Comparison of ENCODE assay signal across 14 cellular contexts in genomic region chr2:95349568-95350319, GRCh38. TPM values are rescaled to one million over a fixed set of nuclear protein-coding genes. Genes with fewer than 3 reads are reported as not detected.
DNase-seq lines count a peak whose midpoint lies in the region; ATAC-seq and TF ChIP-seq lines count a peak whose summit lies in the region.
"Had no signal": no experiment of that assay in that cellular context is flagged by ENCODE, and none has a peak within 500 bp of the region (broad histone marks: within the 10 kb centered on the region; RNA-seq: fewer than 3 reads in every experiment).

No MANE protein-coding gene starts in this region.

- H3K36me3 Mint-ChIP-seq in natural killer cell treated with Interleukin-12 subunit alpha and Interleukin-12 subunit beta and Interleukin-15 and Interleukin-18, amount 100 ng/mL, for 72 hours: no peaks in the 10 kb centered on the region
- no peaks in the 10 kb centered on the region for H3K36me3 Mint-ChIP-seq in natural killer cell
- H3K36me3 Mint-ChIP-seq: CD4-positive, alpha-beta memory T cell had no signal

- H3K27me3 Mint-ChIP-seq in natural killer cell treated with Interleukin-12 subunit alpha and Interleukin-12 subunit beta and Interleukin-15 and Interleukin-18, amount 100 ng/mL, for 72 hours: peaks cover 0 to 7% of the 10 kb centered on the region in 2 donors
- H3K27me3 Mint-ChIP-seq in natural killer cell (ENCODE audit: low read depth in 2 of 2): peaks cover 7 to 17% of the 10 kb centered on the region in 2 donors

- H3K4me1 ChIP-seq in spleen (peaks cover 11 to 27% (median 23%) of the 10 kb centered on the region in 6 donors), gastroesophageal sphincter (peaks cover 0 to 42% (median 10%) of the 10 kb centered on the region in 3 donors)

- WGBS in spleen, 5 donors: 79 to 91% (median 86%) methylated on average over 11 to 12 of the region's 12 CpGs
- 88 to 90% methylated on average over 2 to 3 of the region's 12 CpGs for WGBS in gastroesophageal sphincter (ENCODE audit: low coverage in 1 of 2), 2 donors

- ATAC-seq in natural killer cell treated with Interleukin-12 subunit alpha and Interleukin-12 subunit beta and Interleukin-15 and Interleukin-18, amount 100 ng/mL, for 72 hours: no peak
- ATAC-seq in natural killer cell (no peak), gastroesophageal sphincter (no peak)

- intact Hi-C loops in natural killer cell (cut with micrococcal nuclease) (no loop called here), spleen (cut with DNase I; ENCODE audit: low total_unique reads) (no loop called here)

- no peak overlapping the region for H3K4me3 Mint-ChIP-seq in natural killer cell treated with Interleukin-12 subunit alpha and Interleukin-12 subunit beta and Interleukin-15 and Interleukin-18, amount 100 ng/mL, for 72 hours
- H3K4me3 Mint-ChIP-seq in natural killer cell: no peak overlapping the region
- H3K4me3 Mint-ChIP-seq: CD4-positive, alpha-beta memory T cell had no signal

- H3K4me3 ChIP-seq in spleen (no peak overlapping the region), WERI-Rb-1 (ENCODE audit: low read depth, low read length) (no peak overlapping the region), gastroesophageal sphincter (no peak overlapping the region)
- H3K4me3 ChIP-seq: PC-9 had no signal

- TF ChIP-seq CTCF in natural killer cell (IDR thresholded peaks at IDR 0.05) (no peak), spleen (IDR thresholded peaks at IDR 0.05 in 8 of 11, conservative IDR thresholded peaks at IDR 0.05 in 3 of 11) (no peak), WERI-Rb-1 (IDR thresholded peaks at IDR 0.05; ENCODE audit: low read depth, low read length) (no peak), gastroesophageal sphincter (IDR thresholded peaks at IDR 0.05) (no peak)

- no peak for TF ChIP-seq POLR2A in spleen (IDR thresholded peaks at IDR 0.05)
- TF ChIP-seq POLR2A in gastroesophageal sphincter (IDR thresholded peaks at IDR 0.05): no peak

- H3K36me3 ChIP-seq in spleen: no peaks in the 10 kb centered on the region
- H3K36me3 ChIP-seq in WERI-Rb-1: no peaks in the 10 kb centered on the region
- H3K36me3 ChIP-seq in gastroesophageal sphincter: no peaks in the 10 kb centered on the region

- H3K4me1 Mint-ChIP-seq in natural killer cell treated with Interleukin-12 subunit alpha and Interleukin-12 subunit beta and Interleukin-15 and Interleukin-18, amount 100 ng/mL, for 72 hours (ENCODE audit: low read depth in 2 of 2): peaks cover 0 to 2% of the 10 kb centered on the region in 2 donors
- H3K4me1 Mint-ChIP-seq in natural killer cell: peaks cover 0 to 4% of the 10 kb centered on the region in 2 donors

- no peaks in the 10 kb centered on the region for H3K9me3 ChIP-seq in spleen
- H3K9me3 ChIP-seq in WERI-Rb-1 (ENCODE audit: severe bottlenecking): no peaks in the 10 kb centered on the region
- no peaks in the 10 kb centered on the region for H3K9me3 ChIP-seq in gastroesophageal sphincter

- TF ChIP-seq EP300 in gastroesophageal sphincter (IDR thresholded peaks at IDR 0.05): no peak

- no peak overlapping the region for H3K27ac Mint-ChIP-seq in natural killer cell treated with Interleukin-12 subunit alpha and Interleukin-12 subunit beta and Interleukin-15 and Interleukin-18, amount 100 ng/mL, for 72 hours
- no peak overlapping the region for H3K27ac Mint-ChIP-seq in natural killer cell
- H3K27ac Mint-ChIP-seq: CD4-positive, alpha-beta memory T cell had no signal

- DNase-seq in natural killer cell treated with Interleukin-12 subunit alpha and Interleukin-12 subunit beta and Interleukin-15 and Interleukin-18, amount 100 ng/mL, for 72 hours (ENCODE audit: low spot score): peak; percentile 44
- no peak for DNase-seq in natural killer cell
- DNase-seq in islet precursor cell: peak; percentile 34
- peak; percentile 69 for DNase-seq in spleen
- no peak for DNase-seq in WERI-Rb-1
- no peak for DNase-seq in stimulated activated naive CD4-positive, alpha-beta T cell treated with Interleukin-2 at 50 U/mL for 16 hours (lab: John Stamatoyannopoulos, UW)
- DNase-seq: CD4-positive, alpha-beta memory T cell; DMS79 treated with DMSO at 0.1 percent for 48 hours; KBM-7; NCI-H1092; PC-9; SHP77 treated with DMSO at 0.1 percent for 48 hours had no signal

- H3K27me3 ChIP-seq in spleen (replicated peaks in 1 of 7): peaks cover 0 to 48% (median 24%) of the 10 kb centered on the region in 7 donors
- H3K27me3 ChIP-seq in WERI-Rb-1 (ENCODE audit: insufficient read depth, low read depth, severe bottlenecking): peaks cover 3% of the 10 kb centered on the region
- no peaks in the 10 kb centered on the region for H3K27me3 ChIP-seq in gastroesophageal sphincter

- H3K9me3 Mint-ChIP-seq in natural killer cell treated with Interleukin-12 subunit alpha and Interleukin-12 subunit beta and Interleukin-15 and Interleukin-18, amount 100 ng/mL, for 72 hours: no peaks in the 10 kb centered on the region
- no peaks in the 10 kb centered on the region for H3K9me3 Mint-ChIP-seq in natural killer cell
- H3K9me3 Mint-ChIP-seq: CD4-positive, alpha-beta memory T cell had no signal

- H3K27ac ChIP-seq in spleen (no peak overlapping the region), WERI-Rb-1 (no peak overlapping the region), gastroesophageal sphincter (no peak overlapping the region)
- H3K27ac ChIP-seq: HL-60, PC-9 had no signal

RNA-seq across cellular contexts. Expression of gene KCNIP3, which starts 52.6 kb away (rescaled TPM):
- not detected for total RNA-seq in natural killer cell treated with Interleukin-12 subunit alpha and Interleukin-12 subunit beta and Interleukin-15 and Interleukin-18, amount 100 ng/mL, for 72 hours
- total RNA-seq in natural killer cell: 1 to 10 TPM in 1 of 3 donors, under 1 TPM in 1, not detected in 1; 0.52 to 1.4 TPM
- total RNA-seq in spleen: 1 to 10 TPM; 2.6 to 5.2 (median 4.2) TPM
- 1 to 10 TPM in 1 of 3 donors, under 1 TPM in 2; 0.59 to 1.8 (median 0.85) TPM for polyA plus RNA-seq in spleen
- 10 to 100 TPM; 14.4 to 41.4 (median 20.0) TPM for total RNA-seq in gastroesophageal sphincter
- total RNA-seq: CD4-positive, alpha-beta memory T cell had no signal
- polyA plus RNA-seq: CD4-positive, alpha-beta memory T cell had no signal

RNA-seq across cellular contexts. Expression of gene FAHD2A, which starts 52.8 kb away (rescaled TPM):
- 10 to 100 TPM; 22.8 to 31.4 TPM for total RNA-seq in natural killer cell treated with Interleukin-12 subunit alpha and Interleukin-12 subunit beta and Interleukin-15 and Interleukin-18, amount 100 ng/mL, for 72 hours
- total RNA-seq in natural killer cell (10 to 100 TPM; 21.6 to 25.4 (median 22.0) TPM), spleen (10 to 100 TPM; 16.3 to 23.7 (median 18.7) TPM), gastroesophageal sphincter (10 to 100 TPM in 3 of 4 donors, 1 to 10 TPM in 1; 6.5 to 29.8 (median 19.5) TPM)
- 10 to 100 TPM; 10.9 to 17.5 (median 14.0) TPM for polyA plus RNA-seq in spleen

Comparison
In these comparisons a context has a peak if more than half of its experiments do, and no peak if none do; other contexts are left out.
1. DNase-seq: peak in natural killer cell treated with Interleukin-12 subunit alpha and Interleukin-12 subunit beta and Interleukin-15 and Interleukin-18, amount 100 ng/mL, for 72 hours (single experiment), islet precursor cell (single experiment) and spleen (single experiment); none in natural killer cell (single experiment), WERI-Rb-1 (single experiment) and stimulated activated naive CD4-positive, alpha-beta T cell treated with Interleukin-2 at 50 U/mL for 16 hours (single experiment).